Comparison of ENCODE assay signal across 24 cellular contexts in genomic region chr20:19019734-19020364, GRCh38.
DNase-seq lines count a peak whose midpoint lies in the region; ATAC-seq, FAIRE-seq and TF ChIP-seq lines count a peak whose summit lies in the region.
"Had no signal": no experiment of that assay in that cellular context is flagged by ENCODE, and none has a peak within 500 bp of the region (broad histone marks: within the 10 kb centered on the region; RNA-seq: fewer than 3 reads in every experiment).

No MANE protein-coding gene starts in this region.

- intact Hi-C loops in CD14-positive monocyte (cut with micrococcal nuclease), result no loop called here
- intact Hi-C loops in PC-9 (cut with micrococcal nuclease; ENCODE audit: unreplicated experiment), result no loop called here

- H3K27ac Mint-ChIP-seq in CD14-positive monocyte (peak overlapping the region in 1 of 7 donors; percentile 64), GM23338 (no peak overlapping the region), neural progenitor cell (no peak overlapping the region)
- H3K27ac Mint-ChIP-seq: activated CD4-positive, alpha-beta T cell treated with anti-CD3 and anti-CD28 coated beads, Interleukin-2, amount 10 ng/mL, durations not matched to agents 24 days and 14 days; natural killer cell treated with Interleukin-12 subunit alpha and Interleukin-12 subunit beta and Interleukin-15 and Interleukin-18, amount 100 ng/mL, for 72 hours had no signal

- H3K9ac ChIP-seq in neural progenitor cell, result no peak overlapping the region

- H3K9me3 Mint-ChIP-seq in CD14-positive monocyte, result peaks cover 2 to 7% (median 5%) of the 10 kb centered on the region in 7 donors
- H3K9me3 Mint-ChIP-seq in GM23338, result no peaks in the 10 kb centered on the region
- no peaks in the 10 kb centered on the region for H3K9me3 Mint-ChIP-seq in neural progenitor cell
- H3K9me3 Mint-ChIP-seq: activated CD4-positive, alpha-beta T cell treated with anti-CD3 and anti-CD28 coated beads, Interleukin-2, amount 10 ng/mL, durations not matched to agents 24 days and 14 days; natural killer cell treated with Interleukin-12 subunit alpha and Interleukin-12 subunit beta and Interleukin-15 and Interleukin-18, amount 100 ng/mL, for 72 hours had no signal

- no peak overlapping the region for H3K4me3 ChIP-seq in GM23338
- H3K4me3 ChIP-seq in bronchial epithelial cell (ENCODE audit: low read depth, low read length), result no peak overlapping the region
- no peak overlapping the region for H3K4me3 ChIP-seq in neural progenitor cell
- H3K4me3 ChIP-seq in PC-9, result no peak overlapping the region
- H3K4me3 ChIP-seq: colonic mucosa, esophagus squamous epithelium, gastrocnemius medialis, MG63, upper lobe of left lung had no signal

- H3K79me2 ChIP-seq in GM23338 (replicated peaks; ENCODE audit: insufficient read depth) (no peaks in the 10 kb centered on the region), neural progenitor cell (ENCODE audit: low read depth) (no peaks in the 10 kb centered on the region), PC-9 (ENCODE audit: low read depth) (no peaks in the 10 kb centered on the region)

- CTCF ChIA-PET in PC-9 (lab: Charles Lee), result no interaction called here

- H3K4me3 Mint-ChIP-seq in CD14-positive monocyte (no peak overlapping the region), GM23338 (no peak overlapping the region), neural progenitor cell (no peak overlapping the region)
- H3K4me3 Mint-ChIP-seq: activated CD4-positive, alpha-beta T cell treated with anti-CD3 and anti-CD28 coated beads, Interleukin-2, amount 10 ng/mL, durations not matched to agents 24 days and 14 days; natural killer cell treated with Interleukin-12 subunit alpha and Interleukin-12 subunit beta and Interleukin-15 and Interleukin-18, amount 100 ng/mL, for 72 hours had no signal

- no peaks in the 10 kb centered on the region for H3K4me1 ChIP-seq in GM23338 (ENCODE audit: insufficient read depth)
- H3K4me1 ChIP-seq in neural progenitor cell, result peaks cover 3% of the 10 kb centered on the region
- no peaks in the 10 kb centered on the region for H3K4me1 ChIP-seq in PC-9 (replicated peaks; ENCODE audit: insufficient read depth)
- H3K4me1 ChIP-seq: colonic mucosa, gastrocnemius medialis, upper lobe of left lung had no signal

- H3K4me1 Mint-ChIP-seq in CD14-positive monocyte, result peaks cover 25% of the 10 kb centered on the region
- H3K4me1 Mint-ChIP-seq in GM23338, result peaks cover 15% of the 10 kb centered on the region
- H3K4me1 Mint-ChIP-seq in neural progenitor cell, result peaks cover 10% of the 10 kb centered on the region
- H3K4me1 Mint-ChIP-seq: activated CD4-positive, alpha-beta T cell treated with anti-CD3 and anti-CD28 coated beads, Interleukin-2, amount 10 ng/mL, durations not matched to agents 24 days and 14 days had no signal

- no peak overlapping the region for H3K27ac ChIP-seq in GM23338 (ENCODE audit: low read depth)
- no peak overlapping the region for H3K27ac ChIP-seq in neural progenitor cell
- no peak overlapping the region for H3K27ac ChIP-seq in PC-9
- H3K27ac ChIP-seq: colonic mucosa, esophagus squamous epithelium, gastrocnemius medialis, upper lobe of left lung, VCaP had no signal

- H2AFZ ChIP-seq in GM23338 (no peak overlapping the region), neural progenitor cell (replicated peaks) (no peak overlapping the region), PC-9 (no peak overlapping the region)

- H4K20me1 ChIP-seq in GM23338 (replicated peaks; ENCODE audit: insufficient read depth), result no peaks in the 10 kb centered on the region
- H4K20me1 ChIP-seq in neural progenitor cell (ENCODE audit: low read depth), result no peaks in the 10 kb centered on the region
- no peaks in the 10 kb centered on the region for H4K20me1 ChIP-seq in PC-9 (ENCODE audit: insufficient read depth)

- no TSS peak for BruUV-seq in PC-9 (replicated peaks; lab: Mats Ljungman, UMichigan)

- H3K4me2 ChIP-seq in GM23338 (no peak overlapping the region), neural progenitor cell (no peak overlapping the region), PC-9 (no peak overlapping the region)

- H3K27me3 Mint-ChIP-seq in CD14-positive monocyte (ENCODE audit: low read depth in 3 of 3) (peaks cover 0 to 5% (median 2%) of the 10 kb centered on the region in 3 donors), GM23338 (ENCODE audit: insufficient read depth, low read depth, poor library complexity) (peaks cover 6% of the 10 kb centered on the region), neural progenitor cell (ENCODE audit: insufficient read depth, low read depth) (peaks cover 4% of the 10 kb centered on the region)
- H3K27me3 Mint-ChIP-seq: activated CD4-positive, alpha-beta T cell treated with anti-CD3 and anti-CD28 coated beads, Interleukin-2, amount 10 ng/mL, durations not matched to agents 24 days and 14 days; natural killer cell treated with Interleukin-12 subunit alpha and Interleukin-12 subunit beta and Interleukin-15 and Interleukin-18, amount 100 ng/mL, for 72 hours had no signal

- TF ChIP-seq CTCF in CD14-positive monocyte (IDR thresholded peaks at IDR 0.05), result peak; percentile 12
- TF ChIP-seq CTCF in GM23338 (conservative IDR thresholded peaks at IDR 0.05; ENCODE audit: low read depth in 2 of 2), result peak; percentile 17 to 37; a peak in 3 of 4 replicates
- TF ChIP-seq CTCF in bronchial epithelial cell (IDR thresholded peaks at IDR 0.05; ENCODE audit: insufficient read depth, low read length, severe bottlenecking), result no peak
- peak; percentile 12 for TF ChIP-seq CTCF in neural progenitor cell (IDR thresholded peaks at IDR 0.05)
- TF ChIP-seq CTCF in PC-9 (conservative IDR thresholded peaks at IDR 0.05), result no peak

- H3K9me2 ChIP-seq in GM23338 (ENCODE audit: insufficient read depth), result no peaks in the 10 kb centered on the region
- H3K9me2 ChIP-seq in PC-9 (ENCODE audit: insufficient read depth), result no peaks in the 10 kb centered on the region

- no peaks in the 10 kb centered on the region for H3K36me3 Mint-ChIP-seq in CD14-positive monocyte
- no peaks in the 10 kb centered on the region for H3K36me3 Mint-ChIP-seq in GM23338 (ENCODE audit: low read depth)
- no peaks in the 10 kb centered on the region for H3K36me3 Mint-ChIP-seq in neural progenitor cell
- H3K36me3 Mint-ChIP-seq: natural killer cell treated with Interleukin-12 subunit alpha and Interleukin-12 subunit beta and Interleukin-15 and Interleukin-18, amount 100 ng/mL, for 72 hours had no signal

- DNase-seq in CD14-positive monocyte (ENCODE audit: low spot score) (no peak), GM23338 (ENCODE audit: low spot score) (no peak), bronchial epithelial cell (ENCODE audit: low read depth) (no peak), neural progenitor cell (ENCODE audit: low spot score) (no peak), PC-9 (no peak)
- no peak for DNase-seq in activated CD4-positive, alpha-beta T cell treated with anti-CD3 and anti-CD28 coated beads, Interleukin-2, amount 50 U/mL, for 48 hours
- DNase-seq: ACHN; activated CD4-positive, alpha-beta T cell treated with anti-CD3 and anti-CD28 coated beads, Interleukin-2, amount 10 ng/mL, durations not matched to agents 24 days and 14 days; activated naive CD4-positive, alpha-beta T cell treated with anti-CD3 and anti-CD28 coated beads, Interleukin-2, amount 50 U/mL, for 16 hours; amygdala; colonic mucosa; COR-L47; esophagus squamous epithelium; gastrocnemius medialis; left ventricle myocardium superior; MG63; NCI-H1436 treated with DMSO at 0.1 percent for 48 hours; NCI-H510A; upper lobe of left lung had no signal

- POLR2A ChIA-PET in PC-9 (lab: Charles Lee; ENCODE audit: unreplicated experiment), result no interaction called here

- no peaks in the 10 kb centered on the region for H3F3A ChIP-seq in GM23338 (replicated peaks; ENCODE audit: low read depth)
- no peaks in the 10 kb centered on the region for H3F3A ChIP-seq in neural progenitor cell (ENCODE audit: low read depth)
- H3F3A ChIP-seq in PC-9 (ENCODE audit: insufficient read depth, low read depth), result no peaks in the 10 kb centered on the region

- H3K9me3 ChIP-seq in neural progenitor cell (ENCODE audit: low read depth), result no peaks in the 10 kb centered on the region
- H3K9me3 ChIP-seq in PC-9 (ENCODE audit: insufficient read depth, low read depth), result no peaks in the 10 kb centered on the region
- H3K9me3 ChIP-seq: colonic mucosa, esophagus squamous epithelium, gastrocnemius medialis, MG63, upper lobe of left lung had no signal

- H3K36me3 ChIP-seq in GM23338 (ENCODE audit: insufficient read depth) (no peaks in the 10 kb centered on the region), bronchial epithelial cell (ENCODE audit: control insufficient read depth, insufficient read depth, low read length) (no peaks in the 10 kb centered on the region), neural progenitor cell (no peaks in the 10 kb centered on the region), PC-9 (ENCODE audit: low read depth) (no peaks in the 10 kb centered on the region)
- H3K36me3 ChIP-seq: colonic mucosa, esophagus squamous epithelium, gastrocnemius medialis, MG63, upper lobe of left lung had no signal

- no peak for ATAC-seq in GM23338
- no peak for ATAC-seq in GM21786 (IDR thresholded peaks at IDR 0.05; ENCODE audit: unreplicated experiment)
- no peak for ATAC-seq in HG03520 (IDR thresholded peaks at IDR 0.05; ENCODE audit: unreplicated experiment)
- ATAC-seq: gastrocnemius medialis, SK-N-SH treated with all-trans-retinoic acid at 6 μM for 48 hours had no signal

- peak; percentile 50 for FAIRE-seq in bronchial epithelial cell (lab: Jason Lieb, UNC)

- H3K27me3 ChIP-seq in GM23338 (ENCODE audit: insufficient read depth) (no peaks in the 10 kb centered on the region), bronchial epithelial cell (ENCODE audit: control insufficient read depth, insufficient read depth, low read length) (no peaks in the 10 kb centered on the region), neural progenitor cell (no peaks in the 10 kb centered on the region), PC-9 (ENCODE audit: insufficient read depth, low read depth) (no peaks in the 10 kb centered on the region)
- H3K27me3 ChIP-seq: colonic mucosa, esophagus squamous epithelium, gastrocnemius medialis, MG63, upper lobe of left lung had no signal

TF ChIP-seq in GM23338, 12 proteins besides CTCF, POLR2A, EP300 and RAD21 (continues in another document):
- TF ChIP-seq JUNB (IDR thresholded peaks at IDR 0.05; ENCODE audit: unreplicated experiment) (no peak), ZNF114 (CRISPR knock-in tag; IDR thresholded peaks at IDR 0.05) (no peak)

Comparison
In these comparisons a context has a peak if more than half of its experiments do, and no peak if none do; other contexts are left out.
1. CTCF ChIP-seq: peak in CD14-positive monocyte (single experiment), GM23338 (2 of 2) and neural progenitor cell (single experiment); none in bronchial epithelial cell (single experiment) and PC-9 (single experiment).